Comparison of ENCODE assay signal across 39 cellular contexts in genomic region chr3:181470349-181470748, GRCh38.
"Had no signal": no experiment of that assay in that cellular context is flagged by ENCODE, and none has a peak within 500 bp of the region (broad histone marks: within the 10 kb centered on the region; RNA-seq: fewer than 3 reads in every experiment).

No MANE protein-coding gene starts in this region.

- H3K4me3 Mint-ChIP-seq: activated naive CD4-positive, alpha-beta T cell treated with anti-CD3 and anti-CD28 coated beads for 36 hours; activated naive CD4-positive, alpha-beta T cell treated with anti-CD3 and anti-CD28 coated beads, Interleukin-2, amount 10 ng/mL, durations not matched to agents 7 days and 5 days; activated naive CD4-positive, alpha-beta T cell treated with anti-CD3 and anti-CD28 coated beads, Interleukin-2, amount 50 U/mL, for 24 hours; activated naive CD8-positive, alpha-beta T cell; activated naive CD8-positive, alpha-beta T cell treated with anti-CD3 and anti-CD28 coated beads for 36 hours; activated naive CD8-positive, alpha-beta T cell treated with anti-CD3 and anti-CD28 coated beads, Interleukin-2, amount 10 ng/mL, durations not matched to agents 7 days and 5 days; activated naive CD8-positive, alpha-beta T cell treated with anti-CD3 and anti-CD28 coated beads, Interleukin-2, amount 50 U/mL, for 24 hours; activated T-cell treated with anti-CD3 and anti-CD28 coated beads, Interleukin-2, amount 50 U/mL, for 24 hours; activated T-cell treated with anti-CD3 and anti-CD28 coated beads, Interleukin-2, amount 50 U/mL, for 4 hours; activated T-cell treated with anti-CD3 and anti-CD28 coated beads, Interleukin-2, amount 50 U/mL, for 72 hours; activated T-helper 1 cell treated with anti-CD3 and anti-CD28 coated beads, Interleukin-12 subunit alpha, Interleukin-12 subunit beta, Interleukin-2, Interleukin-4 antibody, amounts not matched to agents 30 ng/mL and 10 ng/mL and 1 ng/mL, durations not matched to agents 14 hours and 24 hours and 36 hours; activated T-helper 17 cell treated with anti-CD3 and anti-CD28 coated beads, Interleukin-2, amount 50 U/mL, for 72 hours; brain; central memory CD8-positive, alpha-beta T cell had no signal

- H3K27ac Mint-ChIP-seq: activated naive CD4-positive, alpha-beta T cell treated with anti-CD3 and anti-CD28 coated beads for 36 hours; activated naive CD4-positive, alpha-beta T cell treated with anti-CD3 and anti-CD28 coated beads, Interleukin-2, amount 10 ng/mL, durations not matched to agents 7 days and 5 days; activated naive CD4-positive, alpha-beta T cell treated with anti-CD3 and anti-CD28 coated beads, Interleukin-2, amount 50 U/mL, for 24 hours; activated naive CD4-positive, alpha-beta T cell treated with anti-CD3 and anti-CD28 coated beads, Interleukin-2, amount 50 U/mL, for 72 hours; activated naive CD8-positive, alpha-beta T cell; activated naive CD8-positive, alpha-beta T cell treated with anti-CD3 and anti-CD28 coated beads for 36 hours; activated naive CD8-positive, alpha-beta T cell treated with anti-CD3 and anti-CD28 coated beads, Interleukin-2, amount 10 ng/mL, durations not matched to agents 7 days and 5 days; activated naive CD8-positive, alpha-beta T cell treated with anti-CD3 and anti-CD28 coated beads, Interleukin-2, amount 50 U/mL, for 24 hours; activated T-cell treated with anti-CD3 and anti-CD28 coated beads, Interleukin-2, amount 50 U/mL, for 24 hours; activated T-cell treated with anti-CD3 and anti-CD28 coated beads, Interleukin-2, amount 50 U/mL, for 72 hours; activated T-helper 1 cell treated with anti-CD3 and anti-CD28 coated beads, Interleukin-12 subunit alpha, Interleukin-12 subunit beta, Interleukin-2, Interleukin-4 antibody, amounts not matched to agents 30 ng/mL and 10 ng/mL and 1 ng/mL, durations not matched to agents 14 hours and 24 hours and 36 hours; activated T-helper 17 cell treated with anti-CD3 and anti-CD28 coated beads, Interleukin-2, amount 50 U/mL, for 72 hours; activated T-helper 2 cell treated with anti-CD3 and anti-CD28 coated beads, Interferon-gamma antibody, Interleukin-2, Interleukin-4, amounts not matched to agents 10 μg/mL and 5 μg/mL and 100 μg/mL, durations not matched to agents 14 hours and 24 hours and 36 hours; brain had no signal

- H3K36me3 ChIP-seq: adrenal gland, ascending aorta, brain microvascular endothelial cell, breast epithelium, cardiac muscle cell had no signal

- DNase-seq: activated effector memory CD4-positive, alpha-beta T cell treated with anti-CD3 and anti-CD28 coated beads, Interleukin-2, amount 50 U/mL, for 16 hours; activated effector memory CD4-positive, alpha-beta T cell treated with Interleukin-2 at 50 U/mL for 16 hours; activated gamma-delta T cell; activated gamma-delta T cell treated with Interleukin-2 at 50 U/mL for 16 hours; activated naive CD4-positive, alpha-beta T cell; activated naive CD4-positive, alpha-beta T cell treated with anti-CD3 and anti-CD28 coated beads for 36 hours; activated naive CD4-positive, alpha-beta T cell treated with anti-CD3 and anti-CD28 coated beads, Interleukin-2, amount 10 ng/mL, durations not matched to agents 7 days and 5 days; activated naive CD4-positive, alpha-beta T cell treated with anti-CD3 and anti-CD28 coated beads, Interleukin-2, amount 50 U/mL, for 16 hours; activated naive CD4-positive, alpha-beta T cell treated with Interleukin-2 at 50 U/mL for 16 hours; activated naive CD8-positive, alpha-beta T cell treated with anti-CD3 and anti-CD28 coated beads for 36 hours; activated naive CD8-positive, alpha-beta T cell treated with anti-CD3 and anti-CD28 coated beads, Interleukin-2, amount 10 ng/mL, durations not matched to agents 7 days and 5 days; activated naive CD8-positive, alpha-beta T cell treated with anti-CD3 and anti-CD28 coated beads, Interleukin-2, amount 50 U/mL, for 24 hours; activated T-cell treated with anti-CD3 and anti-CD28 coated beads, Interleukin-2, amount 50 U/mL, for 24 hours; activated T-cell treated with anti-CD3 and anti-CD28 coated beads, Interleukin-2, amount 50 U/mL, for 4 hours; activated T-cell treated with anti-CD3 and anti-CD28 coated beads, Interleukin-2, amount 50 U/mL, for 48 hours; activated T-cell treated with anti-CD3 and anti-CD28 coated beads, Interleukin-2, amount 50 U/mL, for 72 hours; adrenal gland; amniotic stem cell; amygdala; anterior cingulate cortex; aorta; body of pancreas; brain microvascular endothelial cell; caudate nucleus; central memory CD4-positive, alpha-beta T cell; cerebellar nuclear complex had no signal

- ATAC-seq: activated naive CD4-positive, alpha-beta T cell treated with anti-CD3 and anti-CD28 coated beads, Interleukin-2, amount 50 U/mL, for 72 hours; activated naive CD8-positive, alpha-beta T cell treated with anti-CD3 and anti-CD28 coated beads, Interleukin-2, amount 50 U/mL, for 24 hours; activated T-cell treated with anti-CD3 and anti-CD28 coated beads, Interleukin-2, amount 50 U/mL, for 4 hours; activated T-cell treated with anti-CD3 and anti-CD28 coated beads, Interleukin-2, amount 50 U/mL, for 72 hours; activated T-helper 17 cell treated with anti-CD3 and anti-CD28 coated beads, Interleukin-2, amount 50 U/mL, for 72 hours; body of pancreas had no signal

- H3K4me1 ChIP-seq: adrenal gland, ascending aorta, body of pancreas, breast epithelium had no signal

- H3K9me3 ChIP-seq: adrenal gland, body of pancreas had no signal

- FAIRE-seq: astrocyte, bronchial epithelial cell had no signal

- H3K27me3 Mint-ChIP-seq: activated naive CD4-positive, alpha-beta T cell treated with anti-CD3 and anti-CD28 coated beads, Interleukin-2, amount 10 ng/mL, durations not matched to agents 7 days and 5 days; activated naive CD4-positive, alpha-beta T cell treated with anti-CD3 and anti-CD28 coated beads, Interleukin-2, amount 50 U/mL, for 24 hours; activated naive CD8-positive, alpha-beta T cell; activated naive CD8-positive, alpha-beta T cell treated with anti-CD3 and anti-CD28 coated beads for 36 hours; activated naive CD8-positive, alpha-beta T cell treated with anti-CD3 and anti-CD28 coated beads, Interleukin-2, amount 10 ng/mL, durations not matched to agents 7 days and 5 days; activated naive CD8-positive, alpha-beta T cell treated with anti-CD3 and anti-CD28 coated beads, Interleukin-2, amount 50 U/mL, for 24 hours; activated T-cell treated with anti-CD3 and anti-CD28 coated beads, Interleukin-2, amount 50 U/mL, for 24 hours; activated T-helper 17 cell treated with anti-CD3 and anti-CD28 coated beads, Interleukin-2, amount 50 U/mL, for 72 hours; brain; central memory CD8-positive, alpha-beta T cell had no signal

- H3K36me3 Mint-ChIP-seq: activated naive CD4-positive, alpha-beta T cell treated with anti-CD3 and anti-CD28 coated beads, Interleukin-2, amount 10 ng/mL, durations not matched to agents 7 days and 5 days; activated naive CD4-positive, alpha-beta T cell treated with anti-CD3 and anti-CD28 coated beads, Interleukin-2, amount 50 U/mL, for 24 hours; activated naive CD8-positive, alpha-beta T cell; activated naive CD8-positive, alpha-beta T cell treated with anti-CD3 and anti-CD28 coated beads for 36 hours; activated naive CD8-positive, alpha-beta T cell treated with anti-CD3 and anti-CD28 coated beads, Interleukin-2, amount 10 ng/mL, durations not matched to agents 7 days and 5 days had no signal

- H3K27me3 ChIP-seq: adrenal gland, ascending aorta, body of pancreas, brain microvascular endothelial cell, breast epithelium, cardiac muscle cell had no signal

- H3K4me3 ChIP-seq: adrenal gland, ascending aorta, body of pancreas, breast epithelium, cardiac muscle cell had no signal

- H3K4me1 Mint-ChIP-seq: activated naive CD4-positive, alpha-beta T cell treated with anti-CD3 and anti-CD28 coated beads, Interleukin-2, amount 10 ng/mL, durations not matched to agents 7 days and 5 days; activated naive CD4-positive, alpha-beta T cell treated with anti-CD3 and anti-CD28 coated beads, Interleukin-2, amount 50 U/mL, for 24 hours; activated naive CD8-positive, alpha-beta T cell treated with anti-CD3 and anti-CD28 coated beads for 36 hours; activated naive CD8-positive, alpha-beta T cell treated with anti-CD3 and anti-CD28 coated beads, Interleukin-2, amount 10 ng/mL, durations not matched to agents 7 days and 5 days; activated naive CD8-positive, alpha-beta T cell treated with anti-CD3 and anti-CD28 coated beads, Interleukin-2, amount 50 U/mL, for 24 hours; activated T-helper 17 cell treated with anti-CD3 and anti-CD28 coated beads, Interleukin-2, amount 50 U/mL, for 72 hours; brain; central memory CD8-positive, alpha-beta T cell had no signal

- H3K27ac ChIP-seq: adrenal gland, ascending aorta, body of pancreas, brain microvascular endothelial cell, breast epithelium, cardiac muscle cell had no signal
